ENCODE assay signal across 15 cellular contexts in the genomic region with DNA sequence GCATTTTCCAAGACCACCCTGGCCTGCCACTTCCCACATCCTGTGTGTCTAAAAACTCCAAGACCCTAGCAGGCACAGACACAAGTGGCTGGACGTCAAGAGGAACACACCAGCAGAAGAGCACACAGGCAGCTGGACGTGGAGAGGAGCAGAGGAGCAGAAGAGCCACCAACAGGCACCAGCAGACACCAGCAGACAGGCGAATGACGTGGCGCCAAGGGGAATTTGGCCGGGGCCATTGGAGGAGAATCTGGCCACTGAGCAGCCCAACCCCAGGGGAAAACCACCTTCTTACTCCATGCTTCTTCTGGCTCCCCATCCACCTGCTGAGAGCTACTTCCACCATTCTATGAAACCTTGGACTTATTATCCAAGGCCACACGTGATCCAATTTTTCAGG.
DNase-seq lines count a peak whose midpoint lies in the region; ATAC-seq, FAIRE-seq and TF ChIP-seq lines count a peak whose summit lies in the region.
"Had no signal": no experiment of that assay in that cellular context is flagged by ENCODE, and none has a peak within 500 bp of the region (broad histone marks: within the 10 kb centered on the region; RNA-seq: fewer than 3 reads in every experiment).

No MANE protein-coding gene starts in this region.

- in situ Hi-C loops in ACHN (cut with HindIII; ENCODE audit: low pct_ligation_motif_present, low pct_unique_long_range_greater_than_20kb, low sequenced_read_pairs) = no loop called here

- ATAC-seq in HG03442 (IDR thresholded peaks at IDR 0.05; ENCODE audit: unreplicated experiment) (no peak), GM21367 (IDR thresholded peaks at IDR 0.05; ENCODE audit: unreplicated experiment) (no peak)
- ATAC-seq: HCT116, K562 had no signal

- H3K36me3 ChIP-seq in bronchial epithelial cell (ENCODE audit: control insufficient read depth, insufficient read depth, low read length) (no peaks in the 10 kb centered on the region), muscle layer of duodenum (ENCODE audit: control insufficient read depth in 1 of 2, insufficient read depth in 2 of 2, low read length in 2 of 2) (no peaks in the 10 kb centered on the region)
- H3K36me3 ChIP-seq: BLaER1 had no signal

- TF ChIP-seq CTCF in bronchial epithelial cell (IDR thresholded peaks at IDR 0.05; ENCODE audit: insufficient read depth, low read length, severe bottlenecking) = no peak

- FAIRE-seq in bronchial epithelial cell (lab: Jason Lieb, UNC) = peak; percentile 32
- FAIRE-seq: K562 had no signal

- H3K9me3 ChIP-seq in muscle layer of duodenum (ENCODE audit: control insufficient read depth in 1 of 2, low read length in 2 of 2) = no peaks in the 10 kb centered on the region
- H3K9me3 ChIP-seq: BLaER1 had no signal

- DNase-seq in DMS 273 (lab: John Stamatoyannopoulos, UW; ENCODE audit: unreplicated experiment) (peak; percentile 28), DMS 273 treated with DMSO at 0.1 percent for 48 hours (lab: John Stamatoyannopoulos, UW) (no peak), bronchial epithelial cell (ENCODE audit: low read depth) (no peak), ACHN (no peak), NCI-H524 (lab: John Stamatoyannopoulos, UW) (no peak)
- DNase-seq: CD4-positive, CD25-positive, alpha-beta regulatory T cell; DMS79; Karpas-422 had no signal

- peak overlapping the region; percentile 29 for H3K27ac ChIP-seq in muscle layer of duodenum (ENCODE audit: low read length)
- H3K27ac ChIP-seq: 22Rv1, BLaER1 had no signal

- H3K4me1 ChIP-seq in muscle layer of duodenum (ENCODE audit: control insufficient read depth in 1 of 2, insufficient read depth in 2 of 2, low read length in 2 of 2) = no peaks in the 10 kb centered on the region

- H3K27me3 ChIP-seq in bronchial epithelial cell (ENCODE audit: control insufficient read depth, insufficient read depth, low read length) (no peaks in the 10 kb centered on the region), muscle layer of duodenum (ENCODE audit: low read depth, low read length) (no peaks in the 10 kb centered on the region)
- H3K27me3 ChIP-seq: BLaER1 had no signal

- H3K4me3 ChIP-seq in bronchial epithelial cell (ENCODE audit: low read depth, low read length) = no peak overlapping the region
- no peak overlapping the region for H3K4me3 ChIP-seq in muscle layer of duodenum (ENCODE audit: low read depth in 1 of 2, low read length in 2 of 2)
- H3K4me3 ChIP-seq: BLaER1, K562 had no signal
